Comparison of ENCODE assay signal across 1 cellular context in the genomic region with DNA sequence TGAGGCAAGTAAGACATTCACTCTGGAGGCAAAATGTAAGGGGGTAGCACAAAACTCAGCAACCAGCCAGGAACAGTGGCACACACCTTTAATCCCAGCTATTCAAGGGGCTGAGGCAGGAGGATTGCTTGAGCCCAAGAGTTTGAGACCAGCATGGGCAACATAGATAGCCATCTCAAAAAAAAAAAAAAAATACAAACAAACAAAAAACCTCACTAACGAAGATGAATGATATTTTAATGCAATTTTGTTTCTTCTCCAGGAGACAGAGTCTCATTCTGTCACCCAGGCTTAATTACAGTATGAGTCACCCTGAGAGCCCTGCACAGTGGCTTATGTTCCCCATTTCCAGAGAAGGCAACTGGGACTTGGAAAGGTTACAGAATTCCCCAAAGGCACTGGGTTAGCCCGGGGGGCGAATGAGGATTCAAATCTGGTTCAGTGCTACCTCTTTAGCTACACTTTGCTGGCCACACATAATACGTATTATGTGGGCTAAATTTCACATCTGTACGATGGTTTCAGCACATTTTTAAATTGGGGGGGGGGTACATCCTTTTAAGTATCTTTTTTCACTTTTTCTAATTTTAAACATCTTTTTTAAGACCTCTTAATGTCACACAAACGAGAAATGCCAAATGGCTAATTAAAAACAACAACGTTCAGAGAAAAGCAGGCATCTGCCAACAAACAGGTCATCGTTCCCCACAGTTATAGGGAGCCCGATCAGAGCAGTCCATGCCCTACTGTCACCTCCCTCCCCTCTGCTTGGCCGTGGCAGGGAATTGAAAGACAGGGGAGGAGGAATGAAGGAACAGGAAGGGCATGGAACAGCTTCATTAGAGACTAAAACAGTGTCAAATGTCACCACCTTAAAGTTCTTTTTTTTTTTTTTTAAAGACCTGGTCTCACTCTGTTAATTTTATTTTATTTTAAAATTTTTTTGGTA.
TF ChIP-seq lines count a peak whose summit lies in the region.

No MANE protein-coding gene starts in this region.

TF ChIP-seq in SK-N-SH, 30 proteins besides CTCF, POLR2A, EP300 and RAD21:
- no peak for TF ChIP-seq TEAD4 (IDR thresholded peaks at IDR 0.05; ENCODE audit: borderline replicate concordance, insufficient read depth)
- TF ChIP-seq GATA2 (CRISPR knock-in tag; IDR thresholded peaks at IDR 0.05) = peak; percentile 59
